14 cellular contexts compared by ENCODE assay signal in genomic region chr1:38672692-38673091, GRCh38.
DNase-seq lines count a peak whose midpoint lies in the region; ATAC-seq, FAIRE-seq and TF ChIP-seq lines count a peak whose summit lies in the region.
"Had no signal": no experiment of that assay in that cellular context is flagged by ENCODE, and none has a peak within 500 bp of the region (broad histone marks: within the 10 kb centered on the region; RNA-seq: fewer than 3 reads in every experiment).

No MANE protein-coding gene starts in this region.

- no peaks in the 10 kb centered on the region for H3K36me3 Mint-ChIP-seq in natural killer cell treated with Interleukin-12 subunit alpha and Interleukin-12 subunit beta and Interleukin-15 and Interleukin-18, amount 100 ng/mL, for 72 hours
- no peaks in the 10 kb centered on the region for H3K36me3 Mint-ChIP-seq in natural killer cell
- H3K36me3 Mint-ChIP-seq: CD4-positive, CD25-positive, alpha-beta regulatory T cell had no signal

- DNase-seq in natural killer cell treated with Interleukin-12 subunit alpha and Interleukin-12 subunit beta and Interleukin-15 and Interleukin-18, amount 100 ng/mL, for 72 hours (ENCODE audit: low spot score): peak; percentile 31
- no peak for DNase-seq in natural killer cell
- peak; percentile 2 for DNase-seq in fibroblast of mammary gland (ENCODE audit: low read depth)
- DNase-seq in pancreas: peak in 2 of 6 donors; percentile 5 to 18
- no peak for DNase-seq in medulla oblongata (ENCODE audit: extremely low spot score)
- DNase-seq: ACHN; CD4-positive, CD25-positive, alpha-beta regulatory T cell; DMS53; GF-D8 had no signal

- no peak overlapping the region for H3K4me3 Mint-ChIP-seq in natural killer cell treated with Interleukin-12 subunit alpha and Interleukin-12 subunit beta and Interleukin-15 and Interleukin-18, amount 100 ng/mL, for 72 hours
- no peak overlapping the region for H3K4me3 Mint-ChIP-seq in natural killer cell
- H3K4me3 Mint-ChIP-seq: CD4-positive, CD25-positive, alpha-beta regulatory T cell had no signal

- no peaks in the 10 kb centered on the region for H3K36me3 ChIP-seq in pancreas
- H3K36me3 ChIP-seq: BLaER1 treated with 17β-estradiol and CSF1 and Interleukin-3, amounts not matched to agents 10 nM and 100 nM had no signal

- intact Hi-C loops in natural killer cell (cut with micrococcal nuclease): no loop called here
- intact Hi-C loops in pancreas (cut with DNase I): no loop called here

- no peak overlapping the region for H3K27ac ChIP-seq in pancreas
- H3K27ac ChIP-seq: BLaER1 treated with 17β-estradiol and CSF1 and Interleukin-3, amounts not matched to agents 10 nM and 100 nM had no signal

- H3K27ac Mint-ChIP-seq in natural killer cell treated with Interleukin-12 subunit alpha and Interleukin-12 subunit beta and Interleukin-15 and Interleukin-18, amount 100 ng/mL, for 72 hours: no peak overlapping the region
- no peak overlapping the region for H3K27ac Mint-ChIP-seq in natural killer cell
- H3K27ac Mint-ChIP-seq: CD4-positive, CD25-positive, alpha-beta regulatory T cell had no signal

- no peaks in the 10 kb centered on the region for H3K4me1 Mint-ChIP-seq in natural killer cell treated with Interleukin-12 subunit alpha and Interleukin-12 subunit beta and Interleukin-15 and Interleukin-18, amount 100 ng/mL, for 72 hours (ENCODE audit: low read depth in 2 of 2)
- no peaks in the 10 kb centered on the region for H3K4me1 Mint-ChIP-seq in natural killer cell
- H3K4me1 Mint-ChIP-seq: CD4-positive, CD25-positive, alpha-beta regulatory T cell had no signal

- 35 to 37% methylated on average over 4 of the region's 4 CpGs for WGBS in pancreas, 2 donors

- no peaks in the 10 kb centered on the region for H3K4me1 ChIP-seq in pancreas
- H3K4me1 ChIP-seq: BLaER1 treated with 17β-estradiol and CSF1 and Interleukin-3, amounts not matched to agents 10 nM and 100 nM had no signal

- no peak for ATAC-seq in natural killer cell treated with Interleukin-12 subunit alpha and Interleukin-12 subunit beta and Interleukin-15 and Interleukin-18, amount 100 ng/mL, for 72 hours
- no peak for ATAC-seq in natural killer cell
- ATAC-seq in pancreas: peak in 3 of 4 donors; percentile 43 to 61 (median 48)
- no peak for ATAC-seq in HG03196 (IDR thresholded peaks at IDR 0.05; ENCODE audit: unreplicated experiment)
- no peak for ATAC-seq in HG02763 (IDR thresholded peaks at IDR 0.05; ENCODE audit: unreplicated experiment)
- ATAC-seq in HG02973 (IDR thresholded peaks at IDR 0.05; ENCODE audit: unreplicated experiment): no peak

- no peaks in the 10 kb centered on the region for H3K9me3 ChIP-seq in pancreas
- H3K9me3 ChIP-seq: BLaER1 treated with 17β-estradiol and CSF1 and Interleukin-3, amounts not matched to agents 10 nM and 100 nM had no signal

- H3K27me3 Mint-ChIP-seq in natural killer cell treated with Interleukin-12 subunit alpha and Interleukin-12 subunit beta and Interleukin-15 and Interleukin-18, amount 100 ng/mL, for 72 hours: peaks cover 20 to 32% of the 10 kb centered on the region in 2 donors
- peaks cover 18 to 42% of the 10 kb centered on the region in 2 donors for H3K27me3 Mint-ChIP-seq in natural killer cell (ENCODE audit: low read depth in 2 of 2)

- FAIRE-seq in pancreas (lab: Jason Lieb, UNC): no peak
- FAIRE-seq: GM19239 had no signal

- H3K9me3 Mint-ChIP-seq in natural killer cell treated with Interleukin-12 subunit alpha and Interleukin-12 subunit beta and Interleukin-15 and Interleukin-18, amount 100 ng/mL, for 72 hours: no peaks in the 10 kb centered on the region
- H3K9me3 Mint-ChIP-seq in natural killer cell: no peaks in the 10 kb centered on the region

- H3K4me3 ChIP-seq in fibroblast of mammary gland (ENCODE audit: control insufficient read depth, low read depth, low read length) (no peak overlapping the region), pancreas (no peak overlapping the region)
- H3K4me3 ChIP-seq: BLaER1 treated with 17β-estradiol and CSF1 and Interleukin-3, amounts not matched to agents 10 nM and 100 nM had no signal

- TF ChIP-seq CTCF in natural killer cell (IDR thresholded peaks at IDR 0.05) (no peak), fibroblast of mammary gland (conservative IDR thresholded peaks at IDR 0.05; ENCODE audit: control insufficient read depth, insufficient read depth, low read depth, low read length) (no peak), pancreas (IDR thresholded peaks at IDR 0.05) (no peak)

- peaks cover 0 to 4% (median 0%) of the 10 kb centered on the region in 4 donors for H3K27me3 ChIP-seq in pancreas
- H3K27me3 ChIP-seq: BLaER1 treated with 17β-estradiol and CSF1 and Interleukin-3, amounts not matched to agents 10 nM and 100 nM had no signal

Comparison
In these comparisons a context has a peak if more than half of its experiments do, and no peak if none do; other contexts are left out.
1. DNase-seq: peak in natural killer cell treated with Interleukin-12 subunit alpha and Interleukin-12 subunit beta and Interleukin-15 and Interleukin-18, amount 100 ng/mL, for 72 hours (single experiment) and fibroblast of mammary gland (single experiment); none in natural killer cell (single experiment) and medulla oblongata (single experiment).
2. ATAC-seq: peak in pancreas (3 of 4); none in natural killer cell treated with Interleukin-12 subunit alpha and Interleukin-12 subunit beta and Interleukin-15 and Interleukin-18, amount 100 ng/mL, for 72 hours (0 of 2), natural killer cell (0 of 3), HG03196 (single experiment), HG02763 (single experiment) and HG02973 (single experiment).